1 cellular context compared by ENCODE assay signal in genomic region chr5:59813761-59814562, GRCh38.
A peak's percentile ranks its signal among the peaks of the same experiment; 100 is the strongest.
TF ChIP-seq lines count a peak whose summit lies in the region.

No MANE protein-coding gene starts in this region.

TF ChIP-seq in H1, 55 proteins besides CTCF, POLR2A, EP300 and RAD21 (continued from another document):
- TF ChIP-seq CHD7 (IDR thresholded peaks at IDR 0.05; ENCODE audit: insufficient replicate concordance, low read length) (peak; percentile 85), CHD2 (IDR thresholded peaks at IDR 0.05; ENCODE audit: low read length) (no peak), ATF3 (IDR thresholded peaks at IDR 0.05; ENCODE audit: insufficient read depth, low read depth, low read length) (0 out of 2 replicates have a peak, but pooled peaks have one; percentile 9)
